In the genomic region with DNA sequence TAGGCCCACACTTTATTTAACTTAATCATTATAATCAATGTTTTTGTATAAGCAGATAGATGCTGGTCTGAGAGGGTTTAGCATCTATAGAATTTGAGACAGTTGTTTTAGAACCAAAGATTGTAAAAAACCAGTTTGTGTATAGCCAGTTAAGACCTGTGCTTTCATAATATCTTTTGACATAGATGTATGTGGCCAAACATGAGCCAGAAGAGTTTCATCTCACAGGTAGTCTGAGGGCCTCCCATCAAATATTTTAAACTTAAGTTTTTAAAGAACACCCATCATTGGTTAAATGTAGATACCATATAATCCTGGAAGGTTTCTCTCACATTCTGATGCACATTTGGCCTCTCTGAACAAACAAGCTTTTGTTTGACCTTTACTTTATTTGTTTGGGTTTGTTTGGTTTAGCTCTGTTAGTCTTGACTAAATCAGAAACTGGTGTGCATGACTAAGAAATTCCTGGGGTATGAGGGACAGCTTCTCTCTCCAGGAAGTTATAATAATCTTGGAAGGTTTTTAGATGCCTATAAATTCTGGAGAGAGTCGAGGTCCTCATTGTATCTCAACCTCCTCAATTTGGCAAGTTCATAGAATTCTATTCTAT, we compare ENCODE assay signal across 15 cellular contexts. TPM values are rescaled to one million over a fixed set of nuclear protein-coding genes. Genes with fewer than 3 reads are reported as not detected.
DNase-seq lines count a peak whose midpoint lies in the region; ATAC-seq and TF ChIP-seq lines count a peak whose summit lies in the region.
"Had no signal": no experiment of that assay in that cellular context is flagged by ENCODE, and none has a peak within 500 bp of the region (broad histone marks: within the 10 kb centered on the region; RNA-seq: fewer than 3 reads in every experiment).

No MANE protein-coding gene starts in this region.

- H3K9me3 ChIP-seq in RWPE2 (ENCODE audit: severe bottlenecking) (no peaks in the 10 kb centered on the region), right cardiac atrium (ENCODE audit: control insufficient read depth, low read length) (no peaks in the 10 kb centered on the region)
- H3K9me3 ChIP-seq: neutrophil, stomach had no signal

- no peaks in the 10 kb centered on the region for H3K4me1 ChIP-seq in RWPE2 (ENCODE audit: insufficient read depth, poor library complexity, severe bottlenecking)
- H3K4me1 ChIP-seq in right cardiac atrium (ENCODE audit: control insufficient read depth, insufficient read depth, low read length): no peaks in the 10 kb centered on the region
- H3K4me1 ChIP-seq: stomach had no signal

- H3K27me3 Mint-ChIP-seq in natural killer cell treated with Interleukin-12 subunit alpha and Interleukin-12 subunit beta and Interleukin-15 and Interleukin-18, amount 100 ng/mL, for 72 hours: no peaks in the 10 kb centered on the region
- H3K27me3 Mint-ChIP-seq: activated B cell treated with CpG ODN at 0.5 μM for 24 hours had no signal

- H3K27me3 ChIP-seq in RWPE2 (ENCODE audit: insufficient read depth, poor library complexity, severe bottlenecking) (no peaks in the 10 kb centered on the region), right cardiac atrium (ENCODE audit: control insufficient read depth, insufficient read depth) (no peaks in the 10 kb centered on the region)
- H3K27me3 ChIP-seq: neutrophil, stomach had no signal

- H3K4me3 ChIP-seq in RWPE2 (ENCODE audit: severe bottlenecking): no peak overlapping the region
- H3K4me3 ChIP-seq in fibroblast of the aortic adventitia (ENCODE audit: low read depth, low read length): no peak overlapping the region
- H3K4me3 ChIP-seq in right cardiac atrium (ENCODE audit: low read length): no peak overlapping the region
- H3K4me3 ChIP-seq: stomach had no signal

- H3K36me3 ChIP-seq in RWPE2 (ENCODE audit: low read depth): no peaks in the 10 kb centered on the region
- H3K36me3 ChIP-seq: neutrophil, stomach had no signal

- intact Hi-C loops in right cardiac atrium (cut with DNase I): no loop called here

- peaks cover 15% of the 10 kb centered on the region for H3K4me1 Mint-ChIP-seq in stimulated activated effector memory CD8-positive, alpha-beta T cell treated with anti-CD3 and anti-CD28 coated beads, Interleukin-12 subunit alpha, Interleukin-12 subunit beta, amount 100 ng/mL, for 72 hours
- peaks cover 0 to 2% of the 10 kb centered on the region in 2 donors for H3K4me1 Mint-ChIP-seq in natural killer cell treated with Interleukin-12 subunit alpha and Interleukin-12 subunit beta and Interleukin-15 and Interleukin-18, amount 100 ng/mL, for 72 hours (ENCODE audit: low read depth in 2 of 2)

- no peaks in the 10 kb centered on the region for H3K9me3 Mint-ChIP-seq in stimulated activated effector memory CD8-positive, alpha-beta T cell treated with anti-CD3 and anti-CD28 coated beads, Interleukin-12 subunit alpha, Interleukin-12 subunit beta, amount 100 ng/mL, for 72 hours
- no peaks in the 10 kb centered on the region for H3K9me3 Mint-ChIP-seq in natural killer cell treated with Interleukin-12 subunit alpha and Interleukin-12 subunit beta and Interleukin-15 and Interleukin-18, amount 100 ng/mL, for 72 hours
- H3K9me3 Mint-ChIP-seq: activated B cell treated with CpG ODN at 0.5 μM for 24 hours had no signal

- no peak overlapping the region for H3K27ac Mint-ChIP-seq in stimulated activated effector memory CD8-positive, alpha-beta T cell treated with anti-CD3 and anti-CD28 coated beads, Interleukin-12 subunit alpha, Interleukin-12 subunit beta, amount 100 ng/mL, for 72 hours
- H3K27ac Mint-ChIP-seq in natural killer cell treated with Interleukin-12 subunit alpha and Interleukin-12 subunit beta and Interleukin-15 and Interleukin-18, amount 100 ng/mL, for 72 hours: no peak overlapping the region
- H3K27ac Mint-ChIP-seq: activated B cell treated with CpG ODN at 0.5 μM for 24 hours had no signal

- DNase-seq in GM04504 (ENCODE audit: low read depth) (peak; percentile 37), RWPE2 (ENCODE audit: low spot score) (no peak), fibroblast of the aortic adventitia (ENCODE audit: low read depth) (peak; percentile 74), right cardiac atrium (no peak), activated gamma-delta T cell (lab: John Stamatoyannopoulos, UW) (no peak)
- DNase-seq in stimulated activated effector memory CD8-positive, alpha-beta T cell treated with anti-CD3 and anti-CD28 coated beads, Interleukin-12 subunit alpha, Interleukin-12 subunit beta, amount 100 ng/mL, for 72 hours (ENCODE audit: low spot score in 2 of 2): no peak
- DNase-seq in natural killer cell treated with Interleukin-12 subunit alpha and Interleukin-12 subunit beta and Interleukin-15 and Interleukin-18, amount 100 ng/mL, for 72 hours (ENCODE audit: low spot score): no peak
- DNase-seq: activated B cell treated with CpG ODN at 0.5 μM for 24 hours; DMS153; glutamatergic neuron; NCI-H510A treated with DMSO at 0.1 percent for 48 hours; stimulated activated CD4-positive, alpha-beta T cell treated with anti-CD3 and anti-CD28 coated beads, Interleukin-4, amount 100 ng/mL, for 1 hour; stomach had no signal

- H3K36me3 Mint-ChIP-seq in stimulated activated effector memory CD8-positive, alpha-beta T cell treated with anti-CD3 and anti-CD28 coated beads, Interleukin-12 subunit alpha, Interleukin-12 subunit beta, amount 100 ng/mL, for 72 hours: no peaks in the 10 kb centered on the region
- H3K36me3 Mint-ChIP-seq in natural killer cell treated with Interleukin-12 subunit alpha and Interleukin-12 subunit beta and Interleukin-15 and Interleukin-18, amount 100 ng/mL, for 72 hours: no peaks in the 10 kb centered on the region

- no peak for TF ChIP-seq CTCF in RWPE2 (IDR thresholded peaks at IDR 0.05; ENCODE audit: poor library complexity, severe bottlenecking)
- no peak for TF ChIP-seq CTCF in fibroblast of the aortic adventitia (IDR thresholded peaks at IDR 0.05; ENCODE audit: insufficient read depth, low read length)

- H3K4me3 Mint-ChIP-seq in stimulated activated effector memory CD8-positive, alpha-beta T cell treated with anti-CD3 and anti-CD28 coated beads, Interleukin-12 subunit alpha, Interleukin-12 subunit beta, amount 100 ng/mL, for 72 hours: no peak overlapping the region
- H3K4me3 Mint-ChIP-seq in natural killer cell treated with Interleukin-12 subunit alpha and Interleukin-12 subunit beta and Interleukin-15 and Interleukin-18, amount 100 ng/mL, for 72 hours: no peak overlapping the region
- H3K4me3 Mint-ChIP-seq: activated B cell treated with CpG ODN at 0.5 μM for 24 hours had no signal

- 62% methylated on average over 1 of the region's 1 CpG for WGBS in right cardiac atrium

- no peak overlapping the region for H3K27ac ChIP-seq in RWPE2 (ENCODE audit: poor library complexity, severe bottlenecking)
- no peak overlapping the region for H3K27ac ChIP-seq in right cardiac atrium (ENCODE audit: low read length)
- H3K27ac ChIP-seq: neutrophil, stomach had no signal

- ATAC-seq in RWPE2 (ENCODE audit: low read depth) (peak; percentile 52; the same call in 2 of the 3 replicates), right cardiac atrium (no peak)
- peak; percentile 62 for ATAC-seq in stimulated activated effector memory CD8-positive, alpha-beta T cell treated with anti-CD3 and anti-CD28 coated beads, Interleukin-12 subunit alpha, Interleukin-12 subunit beta, amount 100 ng/mL, for 72 hours
- ATAC-seq in natural killer cell treated with Interleukin-12 subunit alpha and Interleukin-12 subunit beta and Interleukin-15 and Interleukin-18, amount 100 ng/mL, for 72 hours: no peak
- ATAC-seq: Right ventricle myocardium inferior had no signal

RNA-seq across cellular contexts. Expression of a gene that starts 58.0 kb away (rescaled TPM):
- total RNA-seq in fibroblast of the aortic adventitia (ENCODE audit: low replicate concordance) (61.5 and 137 TPM in 2 replicates), right cardiac atrium (under 1 TPM; 0.14 to 0.45 (median 0.26) TPM)
- polyA plus RNA-seq in right cardiac atrium: 0.27 TPM
- total RNA-seq in natural killer cell treated with Interleukin-12 subunit alpha and Interleukin-12 subunit beta and Interleukin-15 and Interleukin-18, amount 100 ng/mL, for 72 hours: 1 to 10 TPM; 1.2 to 4.8 TPM
- total RNA-seq: Right ventricle myocardium inferior had no signal

Comparison
In these comparisons a context has a peak if more than half of its experiments do, and no peak if none do; other contexts are left out.
1. DNase-seq: peak in GM04504 (single experiment) and fibroblast of the aortic adventitia (single experiment); none in RWPE2 (single experiment), stimulated activated effector memory CD8-positive, alpha-beta T cell treated with anti-CD3 and anti-CD28 coated beads, Interleukin-12 subunit alpha, Interleukin-12 subunit beta, amount 100 ng/mL, for 72 hours (0 of 2), right cardiac atrium (0 of 3), natural killer cell treated with Interleukin-12 subunit alpha and Interleukin-12 subunit beta and Interleukin-15 and Interleukin-18, amount 100 ng/mL, for 72 hours (single experiment) and activated gamma-delta T cell (single experiment).
2. ATAC-seq: peak in RWPE2 (single experiment) and stimulated activated effector memory CD8-positive, alpha-beta T cell treated with anti-CD3 and anti-CD28 coated beads, Interleukin-12 subunit alpha, Interleukin-12 subunit beta, amount 100 ng/mL, for 72 hours (single experiment); none in right cardiac atrium (0 of 2) and natural killer cell treated with Interleukin-12 subunit alpha and Interleukin-12 subunit beta and Interleukin-15 and Interleukin-18, amount 100 ng/mL, for 72 hours (0 of 2).
3. RNA of a gene that starts 58.0 kb away (total RNA-seq): 61.5 to 137 TPM in fibroblast of the aortic adventitia; 1.2 to 4.8 TPM in natural killer cell treated with Interleukin-12 subunit alpha and Interleukin-12 subunit beta and Interleukin-15 and Interleukin-18, amount 100 ng/mL, for 72 hours and 0.14 to 0.45 TPM in right cardiac atrium; every median in the first group is over 10 times any median in the second.